ENCODE assay signal across 10 cellular contexts in the genomic region with DNA sequence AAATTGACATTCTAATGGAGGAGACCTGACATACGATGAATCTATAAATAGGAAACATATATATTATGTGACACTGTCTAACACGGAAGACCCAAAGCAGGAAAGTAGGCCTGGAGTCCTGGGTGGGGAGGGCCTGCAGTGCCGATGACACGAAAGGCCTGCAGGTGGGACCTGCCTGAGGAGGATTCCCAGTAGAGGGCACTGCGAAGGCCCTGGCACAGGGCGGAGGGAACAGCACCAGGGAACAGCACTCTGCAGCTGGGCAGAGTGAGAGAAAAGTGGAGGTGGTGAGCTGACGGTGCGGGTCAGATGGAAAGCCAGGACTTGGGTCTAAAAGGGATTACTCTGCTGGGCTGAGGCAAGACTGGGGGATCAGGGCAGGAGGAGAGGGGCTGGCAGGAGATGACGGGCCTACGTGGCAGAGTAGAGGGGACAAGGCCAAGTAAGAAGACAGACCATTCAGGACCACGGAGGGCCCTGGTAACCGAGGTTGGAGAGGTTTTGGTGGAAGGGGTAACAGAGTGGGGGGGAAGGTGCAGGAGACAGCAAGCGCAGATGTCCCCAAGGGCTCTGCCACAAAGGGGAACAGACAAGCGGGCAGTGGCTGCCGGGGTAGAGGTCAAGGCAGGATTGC. TPM values are rescaled to one million over a fixed set of nuclear protein-coding genes. Genes with fewer than 3 reads are reported as not detected.
DNase-seq lines count a peak whose midpoint lies in the region; ATAC-seq and TF ChIP-seq lines count a peak whose summit lies in the region.
"Had no signal": no experiment of that assay in that cellular context is flagged by ENCODE, and none has a peak within 500 bp of the region (broad histone marks: within the 10 kb centered on the region; RNA-seq: fewer than 3 reads in every experiment).

No MANE protein-coding gene starts in this region.

- H3K27me3 ChIP-seq in heart right ventricle, result no peaks in the 10 kb centered on the region
- no peaks in the 10 kb centered on the region for H3K27me3 ChIP-seq in RWPE2 (ENCODE audit: insufficient read depth, poor library complexity, severe bottlenecking)
- no peaks in the 10 kb centered on the region for H3K27me3 ChIP-seq in left ventricle myocardium inferior (ENCODE audit: low read depth)
- H3K27me3 ChIP-seq in upper lobe of right lung, result no peaks in the 10 kb centered on the region
- H3K27me3 ChIP-seq: adrenal gland had no signal

- H3K9me3 ChIP-seq in heart right ventricle (no peaks in the 10 kb centered on the region), RWPE2 (ENCODE audit: severe bottlenecking) (no peaks in the 10 kb centered on the region), left ventricle myocardium inferior (replicated peaks) (no peaks in the 10 kb centered on the region), upper lobe of right lung (no peaks in the 10 kb centered on the region)
- H3K9me3 ChIP-seq: adrenal gland had no signal

- H3K27ac ChIP-seq in heart right ventricle, result no peak overlapping the region
- H3K27ac ChIP-seq in RWPE2 (ENCODE audit: poor library complexity, severe bottlenecking), result no peak overlapping the region
- H3K27ac ChIP-seq in left ventricle myocardium inferior (replicated peaks), result no peak overlapping the region
- H3K27ac ChIP-seq in upper lobe of right lung, result no peak overlapping the region
- H3K27ac ChIP-seq: adrenal gland had no signal

- H3K4me1 ChIP-seq in heart right ventricle (peaks cover 0 to 1% (median 0%) of the 10 kb centered on the region in 9 donors), RWPE2 (ENCODE audit: insufficient read depth, poor library complexity, severe bottlenecking) (no peaks in the 10 kb centered on the region), left ventricle myocardium inferior (peaks cover 4% of the 10 kb centered on the region), upper lobe of right lung (peaks cover under 1% of the 10 kb centered on the region)
- H3K4me1 ChIP-seq: adrenal gland had no signal

- intact Hi-C loops in heart right ventricle (cut with DNase I), result loop anchor here in 2 of 10 donors (10.0 kb wide), 2 partner anchors 65 to 225 kb away; a partner anchor contains a TSS
- intact Hi-C loops in Right ventricle myocardium inferior (cut with DNase I), result loop anchor here (10.0 kb wide), 1 partner anchor 135 kb away; no protein-coding TSS in a partner anchor
- intact Hi-C loops in left ventricle myocardium inferior (cut with micrococcal nuclease), result no loop called here
- intact Hi-C loops in upper lobe of right lung (cut with DNase I), result no loop called here

- DNase-seq in heart right ventricle (no peak), Right ventricle myocardium inferior (ENCODE audit: missing footprints) (no peak), RWPE2 (ENCODE audit: low spot score) (no peak), left ventricle myocardium inferior (no peak), upper lobe of right lung (no peak), DMS79 (lab: John Stamatoyannopoulos, UW) (no peak)
- DNase-seq: adrenal gland, KBM-7 had no signal

- H3K36me3 ChIP-seq in heart right ventricle (peaks cover 0 to 95% (median 54%) of the 10 kb centered on the region in 9 donors), RWPE2 (ENCODE audit: low read depth) (peaks cover 74% of the 10 kb centered on the region), left ventricle myocardium inferior (peaks cover 72% of the 10 kb centered on the region), upper lobe of right lung (peaks cover 81% of the 10 kb centered on the region)

- ATAC-seq in heart right ventricle, result peak in 6 of 8 donors; percentile 14 to 67 (median 50)
- ATAC-seq in Right ventricle myocardium inferior, result no peak
- peak; percentile 52; the same call in 1 of the 3 replicates for ATAC-seq in RWPE2 (ENCODE audit: low read depth)
- peak; percentile 55 for ATAC-seq in upper lobe of right lung
- no peak for ATAC-seq in HG03108 (IDR thresholded peaks at IDR 0.05; ENCODE audit: unreplicated experiment)
- no peak for ATAC-seq in GM19324 (IDR thresholded peaks at IDR 0.05; ENCODE audit: low FRiP score, unreplicated experiment)

- TF ChIP-seq CTCF in heart right ventricle (IDR thresholded peaks at IDR 0.05), result peak in 4 of 9 donors; percentile 6 to 23 (median 14)
- peak; percentile 25 for TF ChIP-seq CTCF in RWPE2 (IDR thresholded peaks at IDR 0.05; ENCODE audit: poor library complexity, severe bottlenecking)
- TF ChIP-seq CTCF in left ventricle myocardium inferior (IDR thresholded peaks at IDR 0.05; ENCODE audit: borderline replicate concordance), result peak; percentile 22
- peak; percentile 8 for TF ChIP-seq CTCF in upper lobe of right lung (IDR thresholded peaks at IDR 0.05)

- H3K4me3 ChIP-seq in heart right ventricle, result no peak overlapping the region
- no peak overlapping the region for H3K4me3 ChIP-seq in RWPE2 (ENCODE audit: severe bottlenecking)
- no peak overlapping the region for H3K4me3 ChIP-seq in left ventricle myocardium inferior
- H3K4me3 ChIP-seq in upper lobe of right lung, result no peak overlapping the region
- H3K4me3 ChIP-seq: adrenal gland had no signal

- 82 to 86% methylated on average over 15 of the region's 15 CpGs for WGBS in heart right ventricle, 2 donors

RNA-seq across cellular contexts. Expression of a gene that starts 8.1 kb away (rescaled TPM):
- 10 to 100 TPM in 2 of 10 donors, 1 to 10 TPM in 8; 6.2 to 10.5 (median 8.5) TPM for total RNA-seq in heart right ventricle
- polyA plus RNA-seq in heart right ventricle, result 1 to 10 TPM; 4.5 to 7.0 TPM
- 8.4 TPM for total RNA-seq in Right ventricle myocardium inferior
- total RNA-seq in left ventricle myocardium inferior, result 7.4 TPM
- 17.0 TPM for total RNA-seq in upper lobe of right lung

RNA-seq across cellular contexts. Expression of a gene that starts 28.6 kb away (rescaled TPM):
- total RNA-seq in heart right ventricle (1 to 10 TPM; 6.8 to 9.1 (median 8.0) TPM), Right ventricle myocardium inferior (7.2 TPM), left ventricle myocardium inferior (7.2 TPM), upper lobe of right lung (11.3 TPM)
- 1 to 10 TPM; 6.1 to 6.7 TPM for polyA plus RNA-seq in heart right ventricle

Comparison
In these comparisons a context has a peak if more than half of its experiments do, and no peak if none do; other contexts are left out.
1. ATAC-seq: peak in heart right ventricle (6 of 8), RWPE2 (single experiment) and upper lobe of right lung (single experiment); none in Right ventricle myocardium inferior (single experiment), HG03108 (single experiment) and GM19324 (single experiment).